ENCODE assay signal across 32 cellular contexts in the genomic region with DNA sequence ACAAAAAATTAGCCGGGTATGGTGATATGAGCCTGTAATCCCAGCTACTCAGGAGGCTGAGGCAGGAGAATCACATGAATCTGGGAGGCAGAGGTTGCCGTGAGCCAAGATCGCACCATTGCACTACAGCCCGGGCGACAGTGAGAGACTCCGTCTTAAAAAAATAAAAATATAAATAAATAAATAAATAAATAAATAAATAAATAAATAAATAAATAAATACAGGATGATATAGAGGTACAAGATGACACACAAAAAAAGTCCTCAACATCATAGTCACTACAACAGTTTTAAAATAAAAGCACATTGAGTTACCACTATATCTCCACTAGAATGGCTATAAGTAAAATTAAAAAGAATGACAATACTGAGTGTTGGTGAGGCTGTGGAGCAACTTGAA.
"Had no signal": no experiment of that assay in that cellular context is flagged by ENCODE, and none has a peak within 500 bp of the region (broad histone marks: within the 10 kb centered on the region; RNA-seq: fewer than 3 reads in every experiment).

No MANE protein-coding gene starts in this region.

- H3K9me3 ChIP-seq: ascending aorta, body of pancreas had no signal

- H3K4me1 ChIP-seq: adrenal gland, ascending aorta, body of pancreas, breast epithelium had no signal

- FAIRE-seq: astrocyte, bronchial epithelial cell had no signal

- H3K4me3 ChIP-seq: adrenal gland, ascending aorta, body of pancreas, breast epithelium, cardiac muscle cell had no signal

- DNase-seq: activated effector memory CD4-positive, alpha-beta T cell treated with anti-CD3 and anti-CD28 coated beads, Interleukin-2, amount 50 U/mL, for 16 hours; activated effector memory CD4-positive, alpha-beta T cell treated with Interleukin-2 at 50 U/mL for 16 hours; activated gamma-delta T cell; activated gamma-delta T cell treated with Interleukin-2 at 50 U/mL for 16 hours; activated naive CD4-positive, alpha-beta T cell; activated naive CD4-positive, alpha-beta T cell treated with anti-CD3 and anti-CD28 coated beads for 36 hours; activated naive CD4-positive, alpha-beta T cell treated with anti-CD3 and anti-CD28 coated beads, Interleukin-2, amount 10 ng/mL, durations not matched to agents 7 days and 5 days; activated naive CD4-positive, alpha-beta T cell treated with anti-CD3 and anti-CD28 coated beads, Interleukin-2, amount 50 U/mL, for 16 hours; activated naive CD4-positive, alpha-beta T cell treated with Interleukin-2 at 50 U/mL for 16 hours; activated naive CD8-positive, alpha-beta T cell treated with anti-CD3 and anti-CD28 coated beads for 36 hours; activated naive CD8-positive, alpha-beta T cell treated with anti-CD3 and anti-CD28 coated beads, Interleukin-2, amount 10 ng/mL, durations not matched to agents 7 days and 5 days; activated naive CD8-positive, alpha-beta T cell treated with anti-CD3 and anti-CD28 coated beads, Interleukin-2, amount 50 U/mL, for 24 hours; activated T-cell treated with anti-CD3 and anti-CD28 coated beads, Interleukin-2, amount 50 U/mL, for 24 hours; activated T-cell treated with anti-CD3 and anti-CD28 coated beads, Interleukin-2, amount 50 U/mL, for 4 hours; activated T-cell treated with anti-CD3 and anti-CD28 coated beads, Interleukin-2, amount 50 U/mL, for 48 hours; activated T-cell treated with anti-CD3 and anti-CD28 coated beads, Interleukin-2, amount 50 U/mL, for 72 hours; adrenal gland; amniotic stem cell; amygdala; anterior cingulate cortex; aorta; body of pancreas; brain microvascular endothelial cell; caudate nucleus; central memory CD4-positive, alpha-beta T cell; cerebellar nuclear complex had no signal

- H3K36me3 ChIP-seq: brain microvascular endothelial cell, breast epithelium, cardiac muscle cell had no signal

- ATAC-seq: activated naive CD8-positive, alpha-beta T cell treated with anti-CD3 and anti-CD28 coated beads, Interleukin-2, amount 50 U/mL, for 24 hours; activated T-cell treated with anti-CD3 and anti-CD28 coated beads, Interleukin-2, amount 50 U/mL, for 4 hours; activated T-cell treated with anti-CD3 and anti-CD28 coated beads, Interleukin-2, amount 50 U/mL, for 72 hours; activated T-helper 17 cell treated with anti-CD3 and anti-CD28 coated beads, Interleukin-2, amount 50 U/mL, for 72 hours; body of pancreas had no signal

- H3K27ac ChIP-seq: adrenal gland, ascending aorta, body of pancreas, brain microvascular endothelial cell, breast epithelium, cardiac muscle cell had no signal
